Comparison of ENCODE assay signal across 1 cellular context in genomic region chr9:36867672-36868471, GRCh38.
TF ChIP-seq lines count a peak whose summit lies in the region.

No MANE protein-coding gene starts in this region.

TF ChIP-seq in HepG2, 621 proteins besides CTCF, POLR2A, EP300 and RAD21 (continued from another document and continues in another):
- TF ChIP-seq REST (IDR thresholded peaks at IDR 0.05; ENCODE audit: borderline replicate concordance in 1 of 2, low read depth in 1 of 2, low read length in 2 of 2) (peak in 1 of 2 experiments; percentile 77; a peak in 2 of 4 replicates), SP2 (CRISPR knock-in tag; IDR thresholded peaks at IDR 0.05) (no peak), ZNF747 (CRISPR knock-in tag; IDR thresholded peaks at IDR 0.05; ENCODE audit: borderline replicate concordance) (peak; percentile 59; the same call in 1 of the 2 replicates), HOXA7 (CRISPR knock-in tag; IDR thresholded peaks at IDR 0.05) (no peak), KLF16 (CRISPR knock-in tag; IDR thresholded peaks at IDR 0.05) (peak in 1 of 2 experiments; percentile 94; a peak in 2 of 4 replicates), HNRNPUL1 (IDR thresholded peaks at IDR 0.05; ENCODE audit: low read depth, low read length) (no peak), MLXIP (CRISPR knock-in tag; IDR thresholded peaks at IDR 0.05; ENCODE audit: borderline replicate concordance) (no peak), ZFP36L2 (CRISPR knock-in tag; IDR thresholded peaks at IDR 0.05) (no peak), MTA3 (CRISPR knock-in tag; IDR thresholded peaks at IDR 0.05) (no peak), ZNF251 (CRISPR knock-in tag; IDR thresholded peaks at IDR 0.05) (no peak), MYNN (CRISPR knock-in tag; IDR thresholded peaks at IDR 0.05; ENCODE audit: low read depth) (no peak), MAFF (IDR thresholded peaks at IDR 0.05; ENCODE audit: low read depth, low read length) (no peak), ZNF570 (CRISPR knock-in tag; IDR thresholded peaks at IDR 0.05; ENCODE audit: borderline replicate concordance) (no peak), CEBPZ (IDR thresholded peaks at IDR 0.05; ENCODE audit: low read length) (no peak), ELK4 (CRISPR knock-in tag; IDR thresholded peaks at IDR 0.05; ENCODE audit: borderline replicate concordance) (no peak), ZSCAN20 (CRISPR knock-in tag; IDR thresholded peaks at IDR 0.05; ENCODE audit: borderline replicate concordance) (0 out of 2 replicates have a peak, but pooled peaks have one; percentile 66), JARID2 (CRISPR knock-in tag; IDR thresholded peaks at IDR 0.05; ENCODE audit: insufficient replicate concordance) (no peak), BRD4 (CRISPR knock-in tag; IDR thresholded peaks at IDR 0.05) (no peak), ZNF260 (CRISPR knock-in tag; IDR thresholded peaks at IDR 0.05; ENCODE audit: borderline replicate concordance, low read depth) (no peak), SMC3 (IDR thresholded peaks at IDR 0.05; ENCODE audit: low read length) (no peak), ZNF557 (CRISPR knock-in tag; IDR thresholded peaks at IDR 0.05) (0 out of 2 replicates have a peak, but pooled peaks have one; percentile 52), ZNF609 (CRISPR knock-in tag; IDR thresholded peaks at IDR 0.05; ENCODE audit: borderline replicate concordance) (peak; percentile 99), NCOA2 (CRISPR knock-in tag; IDR thresholded peaks at IDR 0.05) (peak; percentile 97), STAG1 (CRISPR knock-in tag; IDR thresholded peaks at IDR 0.05) (no peak), HMG20B (CRISPR knock-in tag; conservative IDR thresholded peaks at IDR 0.05) (peak; percentile 96), TP53 (CRISPR knock-in tag; conservative IDR thresholded peaks at IDR 0.05) (0 out of 2 replicates have a peak, but pooled peaks have one; percentile 78), TSC22D2 (CRISPR knock-in tag; IDR thresholded peaks at IDR 0.05; ENCODE audit: borderline replicate concordance) (no peak), ZNF382 (CRISPR knock-in tag; IDR thresholded peaks at IDR 0.05; ENCODE audit: borderline replicate concordance) (no peak), FOXP4 (CRISPR knock-in tag; IDR thresholded peaks at IDR 0.05) (peak; percentile 96), HNF4G (IDR thresholded peaks at IDR 0.05; ENCODE audit: borderline replicate concordance, low read depth, low read length) (peak; percentile 98), HNF4G (CRISPR knock-in tag; IDR thresholded peaks at IDR 0.05; ENCODE audit: borderline replicate concordance, low read depth) (peak; percentile 94), ZNF709 (CRISPR knock-in tag; IDR thresholded peaks at IDR 0.05) (peak; percentile 77; the same call in 1 of the 2 replicates), ATF7-NPFF (CRISPR knock-in tag; IDR thresholded peaks at IDR 0.05; ENCODE audit: low read depth) (no peak), YEATS4 (CRISPR knock-in tag; IDR thresholded peaks at IDR 0.05; ENCODE audit: borderline replicate concordance) (peak; percentile 70; the same call in 1 of the 2 replicates), ZZZ3 (CRISPR knock-in tag; IDR thresholded peaks at IDR 0.05; ENCODE audit: borderline replicate concordance) (no peak), HMGXB4 (CRISPR knock-in tag; IDR thresholded peaks at IDR 0.05; ENCODE audit: borderline replicate concordance in 1 of 2, low read depth in 1 of 2) (peak in 1 of 2 experiments; percentile 61; a peak in 1 of 4 replicates)
